Comparison of ENCODE assay signal across 26 cellular contexts in the genomic region with DNA sequence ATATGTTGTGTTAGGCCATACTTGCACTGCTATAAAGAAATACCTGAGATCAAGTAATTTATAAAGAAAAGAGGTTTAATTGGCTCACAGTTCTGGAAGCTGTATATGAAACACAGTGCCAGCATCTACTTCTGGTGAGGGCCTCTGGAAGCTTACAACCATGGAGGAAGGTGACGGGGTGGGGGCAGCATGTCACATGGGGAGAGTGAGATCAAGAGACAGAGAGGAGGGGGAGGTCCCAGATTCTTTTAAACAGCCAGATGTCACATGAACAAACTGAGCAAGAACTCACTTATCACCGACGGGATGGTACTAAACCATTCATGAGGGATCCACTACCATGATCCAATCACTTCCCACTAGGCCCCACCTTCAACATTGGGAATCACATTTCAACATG. TPM values are rescaled to one million over a fixed set of nuclear protein-coding genes. Genes with fewer than 3 reads are reported as not detected.
DNase-seq lines count a peak whose midpoint lies in the region; ATAC-seq, FAIRE-seq and TF ChIP-seq lines count a peak whose summit lies in the region.
"Had no signal": no experiment of that assay in that cellular context is flagged by ENCODE, and none has a peak within 500 bp of the region (broad histone marks: within the 10 kb centered on the region; RNA-seq: fewer than 3 reads in every experiment).

No MANE protein-coding gene starts in this region.

- no peak for FAIRE-seq in K562 (lab: Jason Lieb, UNC)
- FAIRE-seq: A549, GM12892, GM18507 had no signal

- no peak overlapping the region for H3K4me2 ChIP-seq in K562 (ENCODE audit: insufficient read depth, low read length)
- H3K4me2 ChIP-seq: A549; BLaER1 treated with 17β-estradiol and CSF1 and Interleukin-3, amounts not matched to agents 10 nM and 100 nM had no signal

- H3K79me2 ChIP-seq in K562 (ENCODE audit: control insufficient read depth, insufficient read depth, low read length) = no peaks in the 10 kb centered on the region

- no peaks in the 10 kb centered on the region for H4K20me1 ChIP-seq in K562 (replicated peaks; ENCODE audit: control insufficient read depth, insufficient read depth, low read length)
- H4K20me1 ChIP-seq: BLaER1 treated with 17β-estradiol and CSF1 and Interleukin-3, amounts not matched to agents 10 nM and 100 nM had no signal

- H3K27me3 Mint-ChIP-seq in progenitor cell of endocrine pancreas = no peaks in the 10 kb centered on the region
- no peaks in the 10 kb centered on the region for H3K27me3 Mint-ChIP-seq in T-cell
- H3K27me3 Mint-ChIP-seq: B cell; CD4-positive, alpha-beta memory T cell; CD4-positive, CD25-positive, alpha-beta regulatory T cell; CD8-positive, alpha-beta memory T cell had no signal

- peaks cover 4% of the 10 kb centered on the region for H3K36me3 Mint-ChIP-seq in progenitor cell of endocrine pancreas (ENCODE audit: insufficient read depth)
- H3K36me3 Mint-ChIP-seq in T-cell = peaks cover 12% of the 10 kb centered on the region

- H3K27ac ChIP-seq in K562 (ENCODE audit: extremely low read depth, low read depth, low read length) (no peak overlapping the region), body of pancreas (no peak overlapping the region)
- H3K27ac ChIP-seq: A549; BLaER1 treated with 17β-estradiol and CSF1 and Interleukin-3, amounts not matched to agents 10 nM and 100 nM had no signal

- H2AFZ ChIP-seq in K562 (ENCODE audit: low read depth, low read length) = peak overlapping the region; percentile 61

- H3K9me3 Mint-ChIP-seq in progenitor cell of endocrine pancreas (ENCODE audit: low read depth) (no peaks in the 10 kb centered on the region), T-cell (no peaks in the 10 kb centered on the region)
- H3K9me3 Mint-ChIP-seq: CD4-positive, alpha-beta memory T cell; CD8-positive, alpha-beta memory T cell had no signal

- ATAC-seq in K562 = peak; percentile 36; the same call in 2 of the 3 replicates
- ATAC-seq in body of pancreas = no peak
- no peak for ATAC-seq in HG02642 (IDR thresholded peaks at IDR 0.05; ENCODE audit: poor library complexity, unreplicated experiment)
- ATAC-seq in T-cell (replicated peaks in 1 of 4) = no peak
- ATAC-seq: A549, GM12878 had no signal

- H3K9ac ChIP-seq in K562 (ENCODE audit: insufficient read depth in 1 of 2, low read depth in 2 of 2, low read length in 2 of 2) = no peak overlapping the region
- H3K9ac ChIP-seq: BLaER1 treated with 17β-estradiol and CSF1 and Interleukin-3, amounts not matched to agents 10 nM and 100 nM had no signal

- H3K4me3 ChIP-seq in K562 (no peak overlapping the region), body of pancreas (no peak overlapping the region)
- H3K4me3 ChIP-seq: A549; BLaER1 treated with 17β-estradiol and CSF1 and Interleukin-3, amounts not matched to agents 10 nM and 100 nM; GM12878 had no signal

- H3K4me1 ChIP-seq in K562 (replicated peaks in 1 of 2; ENCODE audit: control insufficient read depth in 2 of 2, insufficient read depth in 2 of 2, low read length in 2 of 2) (peaks cover 0 to 29% of the 10 kb centered on the region in 2 experiments; a peak in 3 of 5 replicates), body of pancreas (peaks cover 6% of the 10 kb centered on the region)
- H3K4me1 ChIP-seq: A549 had no signal

- TF ChIP-seq CTCF in K562 (IDR thresholded peaks at IDR 0.05 in 2 of 3, conservative IDR thresholded peaks at IDR 0.05 in 1 of 3; ENCODE audit: insufficient read depth in 2 of 3, low read depth in 1 of 3, low read length in 3 of 3) (no peak), progenitor cell of endocrine pancreas (IDR thresholded peaks at IDR 0.05; ENCODE audit: unreplicated experiment) (no peak), body of pancreas (IDR thresholded peaks at IDR 0.05) (no peak)

- no peaks in the 10 kb centered on the region for H3K36me3 ChIP-seq in K562 (ENCODE audit: control insufficient read depth, insufficient read depth, low read length)
- H3K36me3 ChIP-seq in body of pancreas (replicated peaks in 1 of 2; ENCODE audit: insufficient read depth in 1 of 2, low read depth in 2 of 2) = no peaks in the 10 kb centered on the region

- CTCF ChIA-PET in K562 (lab: Yijun Ruan, JAX; ENCODE audit: low intra/inter-chr PET ratio) = no interaction called here
- CTCF ChIA-PET in T-cell (lab: Charles Lee) = no interaction called here

- no peak overlapping the region for H3K4me3 Mint-ChIP-seq in progenitor cell of endocrine pancreas (ENCODE audit: low read depth)
- no peak overlapping the region for H3K4me3 Mint-ChIP-seq in T-cell
- H3K4me3 Mint-ChIP-seq: B cell; CD14-positive monocyte; CD4-positive, alpha-beta memory T cell; CD4-positive, CD25-positive, alpha-beta regulatory T cell; CD8-positive, alpha-beta memory T cell had no signal

- H3K9me3 ChIP-seq in K562 (replicated peaks; ENCODE audit: control insufficient read depth, insufficient read depth, low read depth, low read length) (no peaks in the 10 kb centered on the region), body of pancreas (no peaks in the 10 kb centered on the region)
- H3K9me3 ChIP-seq: A549 had no signal

- peak overlapping the region; percentile 75 for H3K27ac Mint-ChIP-seq in progenitor cell of endocrine pancreas
- no peak overlapping the region for H3K27ac Mint-ChIP-seq in T-cell
- H3K27ac Mint-ChIP-seq: B cell; CD14-positive monocyte; CD4-positive, alpha-beta memory T cell; CD4-positive, CD25-positive, alpha-beta regulatory T cell had no signal

- no TSS peak for BruUV-seq in K562 (replicated peaks; lab: Mats Ljungman, UMichigan)

- intact Hi-C loops in K562 (cut with micrococcal nuclease) = no loop called here
- intact Hi-C loops in body of pancreas (cut with DNase I) = no loop called here

- no peak for TF ChIP-seq EP300 in K562 (IDR thresholded peaks at IDR 0.05; ENCODE audit: low read length)

- no peak for TF ChIP-seq POLR2A in K562 (conservative IDR thresholded peaks at IDR 0.05)
- no peak for TF ChIP-seq POLR2A in body of pancreas (IDR thresholded peaks at IDR 0.05)

- H3K27me3 ChIP-seq in K562 (ENCODE audit: control insufficient read depth in 2 of 2, insufficient read depth in 2 of 2, low read length in 2 of 2) = no peaks in the 10 kb centered on the region; a peak in 1 of 5 replicates
- H3K27me3 ChIP-seq in body of pancreas = no peaks in the 10 kb centered on the region
- H3K27me3 ChIP-seq: BLaER1 treated with 17β-estradiol and CSF1 and Interleukin-3, amounts not matched to agents 10 nM and 100 nM had no signal

- no peaks in the 10 kb centered on the region for H3K9me1 ChIP-seq in K562 (ENCODE audit: control insufficient read depth, insufficient read depth, low read length)

- TF ChIP-seq RAD21 in K562 (CRISPR knock-in tag; conservative IDR thresholded peaks at IDR 0.05 in 1 of 2, IDR thresholded peaks at IDR 0.05 in 1 of 2) = no peak

- POLR2A ChIA-PET in K562 (lab: Yijun Ruan, JAX) (interaction anchor here (0.6 kb wide), 1 partner anchor 24 kb away, joined by 4 read pairs; no protein-coding TSS in a partner anchor), T-cell (lab: Charles Lee) (no interaction called here)

- H3K4me1 Mint-ChIP-seq in progenitor cell of endocrine pancreas (ENCODE audit: low read depth) (peaks cover 9% of the 10 kb centered on the region), T-cell (no peaks in the 10 kb centered on the region)
- H3K4me1 Mint-ChIP-seq: CD8-positive, alpha-beta memory T cell had no signal

- in situ Hi-C loops in K562 (cut with MboI) = no loop called here

- 41% methylated on average over 3 of the region's 3 CpGs for WGBS in K562 (ENCODE audit: insufficient coverage, low coverage, missing lambda C conversion rate)
- WGBS in body of pancreas, 2 donors = 94% methylated on average over 3 of the region's 3 CpGs

- DNase-seq in NCI-H82 (lab: John Stamatoyannopoulos, UW) = peak; percentile 9
- DNase-seq in NCI-H82 treated with DMSO at 0.1 percent for 48 hours (lab: John Stamatoyannopoulos, UW; ENCODE audit: unreplicated experiment) = no peak
- peak in 1 of 4 experiments; percentile 47 for DNase-seq in K562 (ENCODE audit: extremely low read depth in 1 of 4, low spot score in 3 of 4)
- no peak for DNase-seq in progenitor cell of endocrine pancreas (ENCODE audit: low spot score, unreplicated experiment)
- DNase-seq in body of pancreas = no peak
- no peak for DNase-seq in T-cell
- DNase-seq: AML-193; CD4-positive, alpha-beta memory T cell; CD4-positive, CD25-positive, alpha-beta regulatory T cell; CD8-positive, alpha-beta memory T cell; COR-L47; DMS 273 treated with DMSO at 0.1 percent for 48 hours; DMS153; DMS53; DMS79; DND-41; EL; GDM1 had no signal

RNA-seq across cellular contexts. Expression of a gene that starts 42.6 kb away (rescaled TPM):
- total RNA-seq in K562 (2011; cell fraction: chromatin; rRNA removed; ENCODE audit: low replicate concordance) = 4.4 and 6.0 TPM in 2 replicates
- total RNA-seq in K562 (2011; cell fraction: nucleolus; rRNA removed) = 2.6 and 3.8 TPM in 2 replicates
- 4.8 and 6.3 TPM in 2 replicates for total RNA-seq in K562 (2011; cell fraction: nucleoplasm; rRNA removed)
- 3.0 and 3.1 TPM in 2 replicates for total RNA-seq in K562 (2014; rRNA removed)
- total RNA-seq in K562 (2014; rRNA removed; fragmentation: Illumina TruSeq; extraction: Trizol) = 2.7 and 3.2 TPM in 2 replicates
- 4.9 and 5.3 TPM in 2 replicates for total RNA-seq in K562 (2015; rRNA removed; fragmentation: Illumina TruSeq; extraction: Trizol)
- total RNA-seq in K562 (2021) = 3.3 and 3.7 TPM in 2 replicates
- polyA plus RNA-seq in K562 (2011; rRNA removed) = 1.0 and 3.7 TPM in 2 replicates
- polyA plus RNA-seq in K562 (2011; cell fraction: cytosol; rRNA removed) = 0.94 and 3.0 TPM in 2 replicates
- polyA plus RNA-seq in K562 (2011; cell fraction: nucleus; rRNA removed) = 1.9 and 6.1 TPM in 2 replicates
- polyA plus RNA-seq in K562 (2012) = 6.1 and 11.5 TPM in 2 replicates
- polyA plus RNA-seq in K562 (2014; fragmentation: Illumina TruSeq; extraction: Trizol) = 4.3 and 4.7 TPM in 2 replicates
- 1 to 10 TPM; 1.6 to 1.9 TPM for polyA plus RNA-seq in K562 (2014; fragmentation: Nextera tagmentation; extraction: Ambion mirVana)
- 3.7 TPM in 2 replicates for polyA plus RNA-seq in K562 (2014; rRNA removed)
- polyA minus RNA-seq in K562 (2011; rRNA and poly(A)+ RNA removed) = 0.93 and 2.3 TPM in 2 replicates
- polyA minus RNA-seq in K562 (2011; cell fraction: cytosol; rRNA and poly(A)+ RNA removed) = 1.2 and 2.2 TPM in 2 replicates
- polyA minus RNA-seq in K562 (2011; cell fraction: nucleus; rRNA and poly(A)+ RNA removed) = 0.78 and 1.3 TPM in 2 replicates
- 9.4 and 9.5 TPM in 2 replicates for total RNA-seq in progenitor cell of endocrine pancreas
- total RNA-seq in body of pancreas = 1 to 10 TPM in 1 of 2 donors, under 1 TPM in 1; 0.33 to 3.6 TPM
- total RNA-seq in T-cell = 1 to 10 TPM; 4.3 to 7.9 (median 5.5) TPM

RNA-seq across cellular contexts. Expression of a gene that starts 51.5 kb away (rescaled TPM):
- total RNA-seq in K562 (2011; cell fraction: chromatin; rRNA removed; ENCODE audit: low replicate concordance) = 14.4 and 26.3 TPM in 2 replicates
- 19.0 and 22.9 TPM in 2 replicates for total RNA-seq in K562 (2011; cell fraction: nucleolus; rRNA removed)
- 18.3 and 20.8 TPM in 2 replicates for total RNA-seq in K562 (2011; cell fraction: nucleoplasm; rRNA removed)
- 3.5 and 4.1 TPM in 2 replicates for total RNA-seq in K562 (2014; rRNA removed)
- total RNA-seq in K562 (2014; rRNA removed; fragmentation: Illumina TruSeq; extraction: Trizol) = 5.2 and 5.5 TPM in 2 replicates
- 3.8 and 4.0 TPM in 2 replicates for total RNA-seq in K562 (2015; rRNA removed; fragmentation: Illumina TruSeq; extraction: Trizol)
- 5.5 and 6.2 TPM in 2 replicates for total RNA-seq in K562 (2021)
- 7.2 and 12.0 TPM in 2 replicates for polyA plus RNA-seq in K562 (2011; rRNA removed)
- polyA plus RNA-seq in K562 (2011; cell fraction: cytosol; rRNA removed) = 10.0 and 16.0 TPM in 2 replicates
- 15.8 and 16.9 TPM in 2 replicates for polyA plus RNA-seq in K562 (2011; cell fraction: nucleus; rRNA removed)
- polyA plus RNA-seq in K562 (2012) = 5.6 and 11.7 TPM in 2 replicates
- polyA plus RNA-seq in K562 (2014; fragmentation: Illumina TruSeq; extraction: Trizol) = 6.2 TPM in 2 replicates
- polyA plus RNA-seq in K562 (2014; fragmentation: Nextera tagmentation; extraction: Ambion mirVana) = 1 to 10 TPM; 3.7 to 8.2 TPM
- 4.8 and 7.8 TPM in 2 replicates for polyA plus RNA-seq in K562 (2014; rRNA removed)
- 4.2 and 4.8 TPM in 2 replicates for polyA minus RNA-seq in K562 (2011; rRNA and poly(A)+ RNA removed)
- polyA minus RNA-seq in K562 (2011; cell fraction: cytosol; rRNA and poly(A)+ RNA removed) = 4.8 and 5.6 TPM in 2 replicates
- 3.4 and 4.9 TPM in 2 replicates for polyA minus RNA-seq in K562 (2011; cell fraction: nucleus; rRNA and poly(A)+ RNA removed)
- total RNA-seq in progenitor cell of endocrine pancreas = 2.6 and 2.8 TPM in 2 replicates
- total RNA-seq in body of pancreas = under 1 TPM; 0.66 to 0.78 TPM
- total RNA-seq in T-cell = 1 to 10 TPM in 4 of 5 donors, under 1 TPM in 1; 0.83 to 3.0 (median 2.4) TPM

RNA-seq across cellular contexts. Expression of a gene that starts 51.7 kb away (rescaled TPM):
- total RNA-seq in K562 (2011; cell fraction: chromatin; rRNA removed; ENCODE audit: low replicate concordance) = 4.9 and 12.2 TPM in 2 replicates
- total RNA-seq in K562 (2011; cell fraction: nucleolus; rRNA removed) = 7.2 and 8.8 TPM in 2 replicates
- 8.6 and 13.4 TPM in 2 replicates for total RNA-seq in K562 (2011; cell fraction: nucleoplasm; rRNA removed)
- total RNA-seq in K562 (2014; rRNA removed) = 11.9 and 15.2 TPM in 2 replicates
- total RNA-seq in K562 (2014; rRNA removed; fragmentation: Illumina TruSeq; extraction: Trizol) = 7.8 and 8.1 TPM in 2 replicates
- total RNA-seq in K562 (2015; rRNA removed; fragmentation: Illumina TruSeq; extraction: Trizol) = 12.5 and 13.0 TPM in 2 replicates
- total RNA-seq in K562 (2021) = 18.8 and 19.1 TPM in 2 replicates
- 8.5 and 8.8 TPM in 2 replicates for polyA plus RNA-seq in K562 (2011; rRNA removed)
- polyA plus RNA-seq in K562 (2011; cell fraction: cytosol; rRNA removed) = 11.9 and 17.3 TPM in 2 replicates
- 8.9 and 11.3 TPM in 2 replicates for polyA plus RNA-seq in K562 (2011; cell fraction: nucleus; rRNA removed)
- 5.9 and 16.4 TPM in 2 replicates for polyA plus RNA-seq in K562 (2012)
- 20.4 and 21.0 TPM in 2 replicates for polyA plus RNA-seq in K562 (2014; fragmentation: Illumina TruSeq; extraction: Trizol)
- 10 to 100 TPM in 1 of 2 experiments, 1 to 10 TPM in 1; 8.9 to 11.4 TPM for polyA plus RNA-seq in K562 (2014; fragmentation: Nextera tagmentation; extraction: Ambion mirVana)
- polyA plus RNA-seq in K562 (2014; rRNA removed) = 8.0 and 11.7 TPM in 2 replicates
- 13.2 and 15.8 TPM in 2 replicates for polyA minus RNA-seq in K562 (2011; rRNA and poly(A)+ RNA removed)
- polyA minus RNA-seq in K562 (2011; cell fraction: cytosol; rRNA and poly(A)+ RNA removed) = 10.7 and 15.3 TPM in 2 replicates
- 8.5 and 12.0 TPM in 2 replicates for polyA minus RNA-seq in K562 (2011; cell fraction: nucleus; rRNA and poly(A)+ RNA removed)
- 10.0 and 11.3 TPM in 2 replicates for total RNA-seq in progenitor cell of endocrine pancreas
- 10 to 100 TPM in 1 of 2 donors, 1 to 10 TPM in 1; 2.3 to 18.1 TPM for total RNA-seq in body of pancreas
- total RNA-seq in T-cell = 1 to 10 TPM; 1.9 to 6.4 (median 4.9) TPM
